In the genomic region with DNA sequence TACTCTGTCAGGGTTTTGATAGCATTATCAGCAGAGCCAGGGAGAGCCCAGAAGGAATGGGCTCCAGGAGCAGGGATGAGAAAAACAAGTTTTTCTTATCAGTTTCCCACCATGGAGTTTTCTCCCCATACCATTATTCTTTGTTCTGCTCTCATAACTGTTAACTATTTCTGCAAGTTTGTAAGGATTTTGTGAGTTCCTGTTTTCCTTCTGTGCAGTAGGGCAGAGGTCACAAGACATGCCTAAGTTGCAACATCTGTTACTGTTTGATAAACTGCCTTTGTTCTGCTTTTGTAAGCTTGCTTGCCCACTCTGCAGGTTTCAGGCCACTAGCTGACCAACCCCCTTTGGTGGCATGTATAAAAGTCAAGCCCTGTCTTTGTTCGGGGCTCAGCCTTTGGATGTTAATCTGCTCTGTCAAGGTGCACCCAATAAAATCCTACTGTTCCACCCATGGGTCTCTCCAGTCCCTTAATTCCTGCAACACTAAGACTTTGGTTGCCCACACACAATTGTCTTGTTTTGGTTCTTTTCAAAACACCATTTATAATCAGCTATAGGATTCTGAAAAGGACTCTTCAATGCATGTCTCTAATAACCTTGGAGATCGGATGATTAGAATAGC, we compare ENCODE assay signal across 22 cellular contexts.
"Had no signal": no experiment of that assay in that cellular context is flagged by ENCODE, and none has a peak within 500 bp of the region (broad histone marks: within the 10 kb centered on the region; RNA-seq: fewer than 3 reads in every experiment).

No MANE protein-coding gene starts in this region.

- DNase-seq: activated CD4-positive, alpha-beta T cell treated with anti-CD3 and anti-CD28 coated beads for 1 hour; activated CD4-positive, alpha-beta T cell treated with anti-CD3 and anti-CD28 coated beads, Interleukin-2, amount 50 U/mL, for 4 hours; activated naive CD4-positive, alpha-beta T cell treated with Interleukin-2 at 50 U/mL for 16 hours; anterior cingulate cortex; brain microvascular endothelial cell; cortex of kidney; effector CD8-positive, alpha-beta T cell; foreskin melanocyte; right cardiac atrium; stimulated activated CD4-positive, alpha-beta T cell treated with anti-CD3 and anti-CD28 coated beads, Interleukin-15, amount 100 ng/mL, for 24 hours; stimulated activated CD4-positive, alpha-beta T cell treated with anti-CD3 and anti-CD28 coated beads, Interleukin-4, amount 100 ng/mL, for 1 hour; stimulated activated naive CD4-positive, alpha-beta T cell treated with Interleukin-2 at 50 U/mL for 16 hours; substantia nigra; transverse colon had no signal

- H3K27ac ChIP-seq: brain microvascular endothelial cell, epithelial cell of prostate, skin epidermis, transverse colon, vagina, VCaP had no signal

- H3K27ac Mint-ChIP-seq: activated T-helper 17 cell treated with anti-CD3 and anti-CD28 coated beads, Interleukin-2, amount 50 U/mL, for 72 hours; mesothelial cell of epicardium; progenitor cell of endocrine pancreas had no signal

- H3K4me1 ChIP-seq: transverse colon, vagina had no signal

- H3K4me1 Mint-ChIP-seq: activated T-helper 17 cell treated with anti-CD3 and anti-CD28 coated beads, Interleukin-2, amount 50 U/mL, for 72 hours; central memory CD8-positive, alpha-beta T cell; mesothelial cell of epicardium had no signal

- H3K4me3 ChIP-seq: skin epidermis, transverse colon, vagina had no signal

- H3K27me3 ChIP-seq: brain microvascular endothelial cell, transverse colon, vagina had no signal

- H3K27me3 Mint-ChIP-seq: activated T-helper 17 cell treated with anti-CD3 and anti-CD28 coated beads, Interleukin-2, amount 50 U/mL, for 72 hours; central memory CD8-positive, alpha-beta T cell; progenitor cell of endocrine pancreas had no signal

- H3K36me3 ChIP-seq: brain microvascular endothelial cell, transverse colon, vagina had no signal

- H3K9me3 ChIP-seq: vagina had no signal

- H3K4me3 Mint-ChIP-seq: activated T-helper 17 cell treated with anti-CD3 and anti-CD28 coated beads, Interleukin-2, amount 50 U/mL, for 72 hours; central memory CD8-positive, alpha-beta T cell; mesothelial cell of epicardium had no signal

- ATAC-seq: activated T-helper 17 cell treated with anti-CD3 and anti-CD28 coated beads, Interleukin-2, amount 50 U/mL, for 72 hours; right cardiac atrium had no signal

- H3K36me3 Mint-ChIP-seq: mesothelial cell of epicardium had no signal
